8 cellular contexts compared by ENCODE assay signal in genomic region chr4:177250056-177250696, GRCh38. TPM values are rescaled to one million over a fixed set of nuclear protein-coding genes. Genes with fewer than 3 reads are reported as not detected.
DNase-seq lines count a peak whose midpoint lies in the region; ATAC-seq and TF ChIP-seq lines count a peak whose summit lies in the region.

No MANE protein-coding gene starts in this region.

- intact Hi-C loops in Calu3 (cut with micrococcal nuclease; ENCODE audit: unreplicated experiment) = loop anchor here (1.0 to 5.0 kb wide), 4 partner anchors 72 to 874 kb away; no protein-coding TSS in a partner anchor
- intact Hi-C loops in thyroid gland (cut with DNase I) = no loop called here

- no peaks in the 10 kb centered on the region for H3K9me3 ChIP-seq in thyroid gland

- no peak for TF ChIP-seq POLR2A in thyroid gland (IDR thresholded peaks at IDR 0.05)

- CTCF ChIA-PET in Calu3 (lab: Charles Lee) = interaction anchor here (1.0 to 1.1 kb wide), 2 partner anchors 86 to 89 kb away, joined by 4 read pairs; no protein-coding TSS in a partner anchor

- peaks cover 8% of the 10 kb centered on the region for H3K4me1 Mint-ChIP-seq in Calu3 (ENCODE audit: low read depth, unreplicated experiment)
- H3K4me1 Mint-ChIP-seq in activated T-helper 17 cell treated with anti-CD3 and anti-CD28 coated beads, Interleukin-2, amount 50 U/mL, for 72 hours = peaks cover 11% of the 10 kb centered on the region

- H3K4me3 ChIP-seq in fibroblast of villous mesenchyme (ENCODE audit: low read depth, low read length) (no peak overlapping the region), thyroid gland (replicated peaks in 1 of 3) (no peak overlapping the region)

- H3K4me3 Mint-ChIP-seq in Calu3 (ENCODE audit: low read depth, unreplicated experiment) = no peak overlapping the region
- H3K4me3 Mint-ChIP-seq in activated T-helper 17 cell treated with anti-CD3 and anti-CD28 coated beads, Interleukin-2, amount 50 U/mL, for 72 hours = no peak overlapping the region

- 16% methylated on average over 15 of the region's 15 CpGs for WGBS in thyroid gland, 2 donors

- H3K27me3 Mint-ChIP-seq in Calu3 (ENCODE audit: unreplicated experiment) = no peaks in the 10 kb centered on the region
- peaks cover 9% of the 10 kb centered on the region for H3K27me3 Mint-ChIP-seq in activated T-helper 17 cell treated with anti-CD3 and anti-CD28 coated beads, Interleukin-2, amount 50 U/mL, for 72 hours

- no peak overlapping the region for H3K27ac ChIP-seq in thyroid gland

- H3K36me3 ChIP-seq in thyroid gland = no peaks in the 10 kb centered on the region

- no peaks in the 10 kb centered on the region for H3K9me3 Mint-ChIP-seq in Calu3 (ENCODE audit: low read depth, unreplicated experiment)
- no peaks in the 10 kb centered on the region for H3K9me3 Mint-ChIP-seq in activated T-helper 17 cell treated with anti-CD3 and anti-CD28 coated beads, Interleukin-2, amount 50 U/mL, for 72 hours

- no TSS peak for BruUV-seq in Calu3 (replicated peaks; lab: Mats Ljungman, UMichigan)

- no peaks in the 10 kb centered on the region for H3K27me3 ChIP-seq in thyroid gland

- TF ChIP-seq CTCF in Calu3 (IDR thresholded peaks at IDR 0.05; ENCODE audit: unreplicated experiment) (peak; percentile 76), fibroblast of villous mesenchyme (IDR thresholded peaks at IDR 0.05; ENCODE audit: insufficient read depth, low read depth, low read length) (peak; percentile 100), thyroid gland (IDR thresholded peaks at IDR 0.05) (peak; percentile 52 to 95 (median 90))

- no peaks in the 10 kb centered on the region for H3K4me1 ChIP-seq in thyroid gland

- ATAC-seq in GM21360 (IDR thresholded peaks at IDR 0.05; ENCODE audit: unreplicated experiment) (peak; percentile 99), HG03565 (IDR thresholded peaks at IDR 0.05; ENCODE audit: unreplicated experiment) (peak; percentile 99)
- peak; percentile 88 for ATAC-seq in activated T-helper 17 cell treated with anti-CD3 and anti-CD28 coated beads, Interleukin-2, amount 50 U/mL, for 72 hours (replicated peaks)

- no peak overlapping the region for H3K27ac Mint-ChIP-seq in Calu3 (ENCODE audit: unreplicated experiment)
- H3K27ac Mint-ChIP-seq in activated T-helper 17 cell treated with anti-CD3 and anti-CD28 coated beads, Interleukin-2, amount 50 U/mL, for 72 hours = no peak overlapping the region

- H3K36me3 Mint-ChIP-seq in Calu3 (ENCODE audit: insufficient read depth, unreplicated experiment) = no peaks in the 10 kb centered on the region
- no peaks in the 10 kb centered on the region for H3K36me3 Mint-ChIP-seq in activated T-helper 17 cell treated with anti-CD3 and anti-CD28 coated beads, Interleukin-2, amount 50 U/mL, for 72 hours (ENCODE audit: low read depth)

- DNase-seq in Calu3 (peak; percentile 74), RPMI7951 (ENCODE audit: low read depth) (peak; percentile 49), fibroblast of villous mesenchyme (ENCODE audit: low read depth) (peak; percentile 56), occipital lobe (lab: John Stamatoyannopoulos, UW) (peak; percentile 6), thyroid gland (peak; percentile 62 to 76)

RNA-seq across cellular contexts. Expression of gene NEIL3, which starts 59.5 kb away (rescaled TPM):
- 8.7 and 10.6 TPM in 2 replicates for total RNA-seq in Calu3 (2022)
- total RNA-seq in RPMI7951 (2014; rRNA removed; shearing (Covaris generic)) = 17.3 and 19.2 TPM in 2 replicates
- total RNA-seq in activated T-helper 17 cell treated with anti-CD3 and anti-CD28 coated beads, Interleukin-2, amount 50 U/mL, for 72 hours = 10 to 100 TPM; 23.1 to 25.7 TPM
- 8.1 and 28.1 TPM in 2 replicates for total RNA-seq in fibroblast of villous mesenchyme
- 3.7 TPM for total RNA-seq in occipital lobe
- total RNA-seq in thyroid gland = under 1 TPM in 1 of 4 donors, not detected in 3; 0.59 TPM

Comparison
In these comparisons a context has a peak if more than half of its experiments do, and no peak if none do; other contexts are left out.
1. DNase-seq: peak in every context shown above with its lines; median percentile 74 in Calu3; 69 in thyroid gland; 56 in fibroblast of villous mesenchyme; 49 in RPMI7951; 6 in occipital lobe.